In genomic region chrX:135802687-135803086, GRCh38 we compare ENCODE assay signal across 20 cellular contexts. TPM values are rescaled to one million over a fixed set of nuclear protein-coding genes. Genes with fewer than 3 reads are reported as not detected.
"Had no signal": no experiment of that assay in that cellular context is flagged by ENCODE, and none has a peak within 500 bp of the region (broad histone marks: within the 10 kb centered on the region; RNA-seq: fewer than 3 reads in every experiment).

TSS of gene CT45A6 (minus strand) at chrX:135802787. CDS start at chrX:135798993, 3,794 bp downstream.

RNA-seq across cellular contexts. Expression of gene CT45A6, which starts in this region (rescaled TPM):
- total RNA-seq: activated naive CD4-positive, alpha-beta T cell treated with anti-CD3 and anti-CD28 coated beads for 36 hours; activated naive CD4-positive, alpha-beta T cell treated with anti-CD3 and anti-CD28 coated beads, Interleukin-2, amount 50 U/mL, for 72 hours; activated naive CD8-positive, alpha-beta T cell treated with anti-CD3 and anti-CD28 coated beads for 36 hours; activated naive CD8-positive, alpha-beta T cell treated with anti-CD3 and anti-CD28 coated beads, Interleukin-2, amount 10 ng/mL, durations not matched to agents 7 days and 5 days; activated T-cell treated with anti-CD3 and anti-CD28 coated beads, Interleukin-2, amount 50 U/mL, for 4 hours; activated T-cell treated with anti-CD3 and anti-CD28 coated beads, Interleukin-2, amount 50 U/mL, for 72 hours; activated T-helper 1 cell treated with anti-CD3 and anti-CD28 coated beads, Interleukin-12 subunit alpha, Interleukin-12 subunit beta, Interleukin-2, Interleukin-4 antibody, amounts not matched to agents 30 ng/mL and 10 ng/mL and 1 ng/mL, durations not matched to agents 14 hours and 24 hours and 36 hours; activated T-helper 17 cell treated with anti-CD3 and anti-CD28 coated beads, Interleukin-2, amount 50 U/mL, for 72 hours; activated T-helper 2 cell treated with anti-CD3 and anti-CD28 coated beads, Interferon-gamma antibody, Interleukin-2, Interleukin-4, amounts not matched to agents 10 μg/mL and 5 μg/mL and 100 μg/mL, durations not matched to agents 14 hours and 24 hours and 36 hours; adrenal gland; aorta; ascending aorta; astrocyte; body of pancreas; breast epithelium; bronchial epithelial cell; cardiac muscle cell; cardiac septum; cerebellum; chondrocyte had no signal
